Comparison of ENCODE assay signal across 1 cellular context in the genomic region with DNA sequence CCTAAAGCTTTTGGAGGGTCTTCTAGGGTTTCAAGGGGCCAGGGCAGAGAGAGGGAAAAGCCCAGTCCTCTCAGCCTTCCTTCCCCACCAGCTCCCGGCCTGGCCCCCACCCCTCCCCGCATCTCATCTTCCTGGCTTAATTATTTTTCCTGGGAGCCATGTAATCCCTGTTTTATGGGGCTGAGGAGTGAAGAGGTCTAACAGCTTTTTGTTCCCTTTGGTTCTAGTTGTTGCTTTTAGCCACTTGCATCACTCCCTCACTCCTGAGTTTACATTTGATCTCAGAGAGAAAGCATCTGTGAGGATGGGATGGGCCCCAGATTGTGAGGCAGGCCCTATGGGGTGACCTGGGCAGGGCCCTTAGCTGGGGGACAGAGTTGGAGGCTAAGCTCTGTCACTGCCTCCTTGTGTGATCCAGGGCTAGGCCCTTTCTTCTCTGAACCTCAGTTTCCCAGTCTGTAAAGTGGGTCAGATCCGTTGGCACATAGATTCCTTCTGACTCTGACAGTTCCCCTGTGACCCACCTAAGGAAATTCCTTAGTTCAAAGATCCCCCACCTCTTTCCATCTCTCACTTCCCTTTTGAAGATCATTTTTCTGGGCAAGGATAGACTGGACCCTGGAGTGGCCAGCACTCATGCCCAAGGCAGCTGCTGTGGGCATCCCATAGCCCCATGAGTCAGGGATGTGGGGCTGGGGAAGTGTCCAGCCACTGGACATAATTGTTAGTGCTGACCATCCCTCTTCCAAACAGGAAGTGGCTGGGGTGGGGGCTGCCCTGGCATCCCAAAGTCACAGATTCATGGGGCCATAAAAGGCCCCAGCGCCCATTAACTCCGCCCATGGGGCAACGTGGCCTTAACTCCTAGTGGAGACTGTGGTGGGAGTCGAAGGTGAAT.
TF ChIP-seq lines count a peak whose summit lies in the region.

No MANE protein-coding gene starts in this region.

TF ChIP-seq in HEK293, 187 proteins besides CTCF, POLR2A, EP300 and RAD21:
- TF ChIP-seq GLIS1 (tag by site-specific recombination; IDR thresholded peaks at IDR 0.05) (peak; percentile 35; the same call in 1 of the 2 replicates), ZBTB17 (tag by site-specific recombination; IDR thresholded peaks at IDR 0.05) (0 out of 2 replicates have a peak, but pooled peaks have one; percentile 19), ZNF560 (tag by site-specific recombination; IDR thresholded peaks at IDR 0.05; ENCODE audit: borderline replicate concordance) (no peak)
- TF ChIP-seq, protein P1, sequence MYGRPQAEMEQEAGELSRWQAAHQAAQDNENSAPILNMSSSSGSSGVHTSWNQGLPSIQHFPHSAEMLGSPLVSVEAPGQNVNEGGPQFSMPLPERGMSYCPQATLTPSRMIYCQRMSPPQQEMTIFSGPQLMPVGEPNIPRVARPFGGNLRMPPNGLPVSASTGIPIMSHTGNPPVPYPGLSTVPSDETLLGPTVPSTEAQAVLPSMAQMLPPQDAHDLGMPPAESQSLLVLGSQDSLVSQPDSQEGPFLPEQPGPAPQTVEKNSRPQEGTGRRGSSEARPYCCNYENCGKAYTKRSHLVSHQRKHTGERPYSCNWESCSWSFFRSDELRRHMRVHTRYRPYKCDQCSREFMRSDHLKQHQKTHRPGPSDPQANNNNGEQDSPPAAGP (tag by site-specific recombination; IDR thresholded peaks at IDR 0.05) = 0 out of 2 replicates have a peak, but pooled peaks have one; percentile 23
